ENCODE assay signal across 8 cellular contexts in genomic region chr3:57227930-57228733, GRCh38. TPM values are rescaled to one million over a fixed set of nuclear protein-coding genes. Genes with fewer than 3 reads are reported as not detected.
DNase-seq lines count a peak whose midpoint lies in the region; ATAC-seq lines count a peak whose summit lies in the region.

No MANE protein-coding gene starts in this region.

- no peak overlapping the region for H3K23ac ChIP-seq in trophoblast cell (ENCODE audit: low read length)

- H3K27ac ChIP-seq in CD4-positive, CD25-positive, alpha-beta regulatory T cell (ENCODE audit: insufficient read depth, low read length, poor library complexity, severe bottlenecking), result peak overlapping the region; percentile 23
- H3K27ac ChIP-seq in angular gyrus (ENCODE audit: low read depth, low read length) (peak overlapping the region; percentile 76), trophoblast cell (ENCODE audit: low read depth, low read length) (peak overlapping the region; percentile 77)

- peak overlapping the region; percentile 68 for H2AK5ac ChIP-seq in trophoblast cell (ENCODE audit: low read length)

- H3K9ac ChIP-seq in trophoblast cell (ENCODE audit: low read length), result peak overlapping the region; percentile 71

- H3K4me1 ChIP-seq in CD4-positive, CD25-positive, alpha-beta regulatory T cell (ENCODE audit: control insufficient read depth, insufficient read depth, low read length, poor library complexity, severe bottlenecking), result peaks cover 23% of the 10 kb centered on the region
- H3K4me1 ChIP-seq in trophoblast cell (ENCODE audit: control insufficient read depth in 1 of 2, insufficient read depth in 2 of 2, low read length in 2 of 2), result peaks cover 0 to 3% of the 10 kb centered on the region in 2 experiments

- H3K36me3 ChIP-seq in CD4-positive, CD25-positive, alpha-beta regulatory T cell (ENCODE audit: control insufficient read depth, insufficient read depth, low read length), result no peaks in the 10 kb centered on the region
- H3K36me3 ChIP-seq in trophoblast cell (ENCODE audit: control insufficient read depth in 1 of 2, insufficient read depth in 2 of 2, low read length in 2 of 2), result no peaks in the 10 kb centered on the region

- H2AFZ ChIP-seq in trophoblast cell (ENCODE audit: insufficient read depth, low read length, poor library complexity), result peak overlapping the region; percentile 99

- H3K27ac Mint-ChIP-seq in CD4-positive, CD25-positive, alpha-beta regulatory T cell, result peak overlapping the region; percentile 65 to 92 (median 67)

- H3K27me3 ChIP-seq in CD4-positive, CD25-positive, alpha-beta regulatory T cell (ENCODE audit: control insufficient read depth, insufficient read depth, low read length), result no peaks in the 10 kb centered on the region
- no peaks in the 10 kb centered on the region for H3K27me3 ChIP-seq in trophoblast cell (ENCODE audit: insufficient read depth, low read length)

- peak overlapping the region; percentile 49 for H3K4ac ChIP-seq in trophoblast cell (ENCODE audit: low read depth, low read length)

- peak overlapping the region; percentile 86 for H2BK120ac ChIP-seq in trophoblast cell (ENCODE audit: insufficient read depth, low read length, poor library complexity)

- H4K91ac ChIP-seq in trophoblast cell (ENCODE audit: low read depth, low read length), result peak overlapping the region; percentile 79

- ATAC-seq in CD4-positive, CD25-positive, alpha-beta regulatory T cell (ENCODE audit: low read depth in 2 of 2), result peak; percentile 38 to 48
- ATAC-seq in GM19372 (IDR thresholded peaks at IDR 0.05; ENCODE audit: low read depth, unreplicated experiment), result peak; percentile 40
- ATAC-seq in HG03520 (IDR thresholded peaks at IDR 0.05; ENCODE audit: unreplicated experiment), result peak; percentile 41
- ATAC-seq in left cardiac atrium, result peak; percentile 75 to 82

- peaks cover 10% of the 10 kb centered on the region for H3K79me1 ChIP-seq in trophoblast cell (ENCODE audit: low read length)

- H3K4me2 ChIP-seq in trophoblast cell (ENCODE audit: low read length), result peak overlapping the region; percentile 78

- H3K27me3 Mint-ChIP-seq in CD4-positive, CD25-positive, alpha-beta regulatory T cell, result peaks cover 11% of the 10 kb centered on the region

- H3K14ac ChIP-seq in trophoblast cell (ENCODE audit: low read length), result peak overlapping the region; percentile 96

- intact Hi-C loops in left cardiac atrium (cut with DNase I), result loop anchor here in 1 of 2 donors (5.0 to 10.0 kb wide), 2 partner anchors 66 to 233 kb away; no protein-coding TSS in a partner anchor

- peak; percentile 9 to 70 (median 37) for DNase-seq in CD4-positive, CD25-positive, alpha-beta regulatory T cell
- DNase-seq in T follicular helper cell (ENCODE audit: low read depth) (peak; percentile 6), left cardiac atrium (peak; percentile 61), trophoblast cell (peak; percentile 12 to 46), NCI-H128 (lab: John Stamatoyannopoulos, UW; ENCODE audit: unreplicated experiment) (no peak)

- peak overlapping the region; percentile 86 for H4K8ac ChIP-seq in trophoblast cell (ENCODE audit: low read depth, low read length)

- peaks cover 19 to 42% (median 24%) of the 10 kb centered on the region in 4 donors for H3K4me1 Mint-ChIP-seq in CD4-positive, CD25-positive, alpha-beta regulatory T cell

- H2BK5ac ChIP-seq in trophoblast cell (ENCODE audit: low read depth, low read length, poor library complexity), result peak overlapping the region; percentile 82

- peak overlapping the region; percentile 97 for H3K18ac ChIP-seq in trophoblast cell (ENCODE audit: low read length)

- no CpG with 5 or more reads among the region's 70 CpGs for WGBS in trophoblast cell (ENCODE audit: extremely low coverage, insufficient coverage, insufficient read length)

- peak overlapping the region; percentile 85 for H3K4me3 ChIP-seq in CD4-positive, CD25-positive, alpha-beta regulatory T cell (ENCODE audit: low read depth, low read length)
- H3K4me3 ChIP-seq in trophoblast cell (ENCODE audit: low read depth, low read length), result peak overlapping the region; percentile 94

- H4K12ac ChIP-seq in trophoblast cell (ENCODE audit: low read depth, low read length), result peak overlapping the region; percentile 86

- no peaks in the 10 kb centered on the region for H3K9me3 Mint-ChIP-seq in CD4-positive, CD25-positive, alpha-beta regulatory T cell

- no peaks in the 10 kb centered on the region for H3K36me3 Mint-ChIP-seq in CD4-positive, CD25-positive, alpha-beta regulatory T cell

- no peak overlapping the region for H2BK12ac ChIP-seq in trophoblast cell (ENCODE audit: low read length)

- H3K9me3 ChIP-seq in CD4-positive, CD25-positive, alpha-beta regulatory T cell (ENCODE audit: control insufficient read depth in 2 of 2, low read length in 2 of 2), result no peaks in the 10 kb centered on the region
- no peaks in the 10 kb centered on the region for H3K9me3 ChIP-seq in trophoblast cell (ENCODE audit: insufficient read depth, low read depth, low read length)

- peak overlapping the region; percentile 88 to 97 (median 92) for H3K4me3 Mint-ChIP-seq in CD4-positive, CD25-positive, alpha-beta regulatory T cell

- H3K79me2 ChIP-seq in trophoblast cell (ENCODE audit: control insufficient read depth, insufficient read depth, low read length, poor library complexity), result peaks cover 4% of the 10 kb centered on the region

RNA-seq across cellular contexts. Expression of gene APPL1, which starts 0.6 kb away (rescaled TPM):
- total RNA-seq in CD4-positive, CD25-positive, alpha-beta regulatory T cell, result 18.4 TPM
- 10 to 100 TPM; 31.2 to 39.5 (median 35.6) TPM for polyA plus RNA-seq in CD4-positive, CD25-positive, alpha-beta regulatory T cell
- 10 to 100 TPM; 33.5 to 38.1 TPM for total RNA-seq in left cardiac atrium
- 19.5 and 22.5 TPM in 2 replicates for polyA plus RNA-seq in trophoblast cell (2013)

RNA-seq across cellular contexts. Expression of gene HESX1, which starts 28.4 kb away (rescaled TPM):
- total RNA-seq in CD4-positive, CD25-positive, alpha-beta regulatory T cell, result not detected
- polyA plus RNA-seq in CD4-positive, CD25-positive, alpha-beta regulatory T cell, result under 1 TPM in 1 of 4 donors, not detected in 3; 0.78 TPM
- total RNA-seq in left cardiac atrium, result under 1 TPM in 1 of 2 donors, not detected in 1; 0.56 TPM
- polyA plus RNA-seq in trophoblast cell (2013), result 1.3 TPM in 2 replicates

Comparison
In these comparisons a context has a peak if more than half of its experiments do, and no peak if none do; other contexts are left out.
1. H3K27ac ChIP-seq: peak in every context shown above with its lines; median percentile 77 in trophoblast cell; 76 in angular gyrus; 23 in CD4-positive, CD25-positive, alpha-beta regulatory T cell.